In genomic region chr18:35732652-35733051, GRCh38 we compare ENCODE assay signal across 17 cellular contexts.
DNase-seq lines count a peak whose midpoint lies in the region; ATAC-seq and TF ChIP-seq lines count a peak whose summit lies in the region.
"Had no signal": no experiment of that assay in that cellular context is flagged by ENCODE, and none has a peak within 500 bp of the region (broad histone marks: within the 10 kb centered on the region; RNA-seq: fewer than 3 reads in every experiment).

No MANE protein-coding gene starts in this region.

- H2AFZ ChIP-seq in mammary epithelial cell (ENCODE audit: low read depth, low read length) = no peak overlapping the region
- H2AFZ ChIP-seq: neural progenitor cell had no signal

- dilution Hi-C loops in mammary epithelial cell (cut with HindIII; ENCODE audit: low sequenced_read_pairs) = no loop called here

- 70% methylated on average over 2 of the region's 2 CpGs for WGBS in mammary epithelial cell (ENCODE audit: low coverage, missing lambda C conversion rate)
- WGBS in heart right ventricle, 2 donors = 62 to 64% methylated on average over 2 of the region's 2 CpGs

- no peak for TF ChIP-seq CTCF in breast epithelium (IDR thresholded peaks at IDR 0.05)
- TF ChIP-seq CTCF in mammary epithelial cell (conservative IDR thresholded peaks at IDR 0.05 in 1 of 2, IDR thresholded peaks at IDR 0.05 in 1 of 2; ENCODE audit: extremely low read depth in 1 of 2, insufficient read depth in 1 of 2, low read depth in 1 of 2, low read length in 2 of 2) = no peak
- no peak for TF ChIP-seq CTCF in astrocyte of the cerebellum (IDR thresholded peaks at IDR 0.05; ENCODE audit: low read depth, low read length, missing control alignments)
- no peak for TF ChIP-seq CTCF in heart right ventricle (IDR thresholded peaks at IDR 0.05)

- no TSS peak for BruUV-seq in mammary epithelial cell (replicated peaks; lab: Mats Ljungman, UMichigan)

- CTCF ChIA-PET in mammary epithelial cell (lab: Charles Lee; ENCODE audit: low non-redundant PET) = no interaction called here

- H3K79me2 ChIP-seq in mammary epithelial cell (ENCODE audit: insufficient read depth, low read length) = no peaks in the 10 kb centered on the region

- H3K9me3 ChIP-seq in breast epithelium (no peaks in the 10 kb centered on the region), mammary epithelial cell (replicated peaks; ENCODE audit: insufficient read depth, low read length) (peaks cover 5% of the 10 kb centered on the region), heart right ventricle (peaks cover 0 to 27% (median 8%) of the 10 kb centered on the region in 11 donors)
- H3K9me3 ChIP-seq: lower lobe of right lung, vagina had no signal

- intact Hi-C loops in breast epithelium (cut with DNase I; ENCODE audit: low total_unique reads) = no loop called here
- intact Hi-C loops in mammary epithelial cell (cut with micrococcal nuclease) = no loop called here
- intact Hi-C loops in heart right ventricle (cut with DNase I) = loop anchor here in 2 of 10 donors (10.0 kb wide), 2 partner anchors 328 to 338 kb away; no protein-coding TSS in a partner anchor

- TF ChIP-seq POLR2A in breast epithelium (IDR thresholded peaks at IDR 0.05) = no peak

- ATAC-seq in heart right ventricle (peak in 7 of 8 donors; percentile 43 to 64 (median 47)), HG03442 (IDR thresholded peaks at IDR 0.05; ENCODE audit: unreplicated experiment) (no peak)

- in situ Hi-C loops in mammary epithelial cell (cut with MboI; ENCODE audit: low sequenced_read_pairs in 2 of 2) (loop anchor here in 1 of 2 donors (25.0 kb wide), 1 partner anchor 345 kb away; the partner anchor contains the start of gene ZNF396), astrocyte of the cerebellum (cut with HindIII; ENCODE audit: low sequenced_read_pairs) (no loop called here)

- no peaks in the 10 kb centered on the region for H3K36me3 ChIP-seq in breast epithelium
- no peaks in the 10 kb centered on the region for H3K36me3 ChIP-seq in mammary epithelial cell (ENCODE audit: insufficient read depth, low read length)
- H3K36me3 ChIP-seq in heart right ventricle = no peaks in the 10 kb centered on the region
- H3K36me3 ChIP-seq: lower lobe of right lung, neural progenitor cell, vagina had no signal

- H3K4me3 ChIP-seq in breast epithelium (no peak overlapping the region), mammary epithelial cell (replicated peaks in 1 of 3; ENCODE audit: insufficient read depth in 1 of 3, low read depth in 2 of 3, low read length in 3 of 3) (no peak overlapping the region), astrocyte of the cerebellum (ENCODE audit: low read depth, low read length) (no peak overlapping the region), heart right ventricle (no peak overlapping the region)
- H3K4me3 ChIP-seq: lower lobe of right lung, neural progenitor cell, vagina had no signal

- H4K20me1 ChIP-seq in mammary epithelial cell (ENCODE audit: insufficient read depth, low read length) = no peaks in the 10 kb centered on the region

- no peak overlapping the region for H3K9ac ChIP-seq in mammary epithelial cell (ENCODE audit: insufficient read depth, low read length)
- H3K9ac ChIP-seq: neural progenitor cell had no signal

- H3K27me3 ChIP-seq in breast epithelium (no peaks in the 10 kb centered on the region), mammary epithelial cell (ENCODE audit: insufficient read depth, low read length) (no peaks in the 10 kb centered on the region), heart right ventricle (no peaks in the 10 kb centered on the region)
- H3K27me3 ChIP-seq: neural progenitor cell, vagina had no signal

- H3K4me1 ChIP-seq in breast epithelium (no peaks in the 10 kb centered on the region), mammary epithelial cell (ENCODE audit: insufficient read depth, low read length) (no peaks in the 10 kb centered on the region), heart right ventricle (peaks cover 0 to 41% (median 11%) of the 10 kb centered on the region in 9 donors)
- H3K4me1 ChIP-seq: lower lobe of right lung, neural progenitor cell, vagina had no signal

- H3K4me2 ChIP-seq in mammary epithelial cell (ENCODE audit: insufficient read depth, low read depth, low read length) = no peak overlapping the region
- H3K4me2 ChIP-seq: neural progenitor cell had no signal

- H3K27ac ChIP-seq in breast epithelium = peak overlapping the region; percentile 10 to 52
- no peak overlapping the region for H3K27ac ChIP-seq in mammary epithelial cell (ENCODE audit: insufficient read depth, low read depth, low read length)
- peak overlapping the region in 9 of 10 donors; percentile 17 to 87 (median 48) for H3K27ac ChIP-seq in heart right ventricle
- H3K27ac ChIP-seq: HL-60, neural progenitor cell, vagina had no signal

- no peak for DNase-seq in breast epithelium (ENCODE audit: low spot score in 2 of 2)
- no peak for DNase-seq in mammary epithelial cell
- peak; percentile 70 for DNase-seq in astrocyte of the cerebellum (ENCODE audit: low read depth)
- no peak for DNase-seq in heart right ventricle
- DNase-seq in stromal cell of bone marrow (ENCODE audit: low read depth) = peak; percentile 73
- no peak for DNase-seq in GM19240 (ENCODE audit: insufficient read length, low spot score)
- DNase-seq in NK-92 (lab: John Stamatoyannopoulos, UW; ENCODE audit: unreplicated experiment) = no peak
- DNase-seq: activated CD4-positive, alpha-beta T cell treated with anti-CD3 and anti-CD28 coated beads for 4 hours; activated T-cell treated with anti-CD3 and anti-CD28 coated beads for 4 hours; lower lobe of right lung; NCI-H1694; NCI-H82; stimulated activated naive CD4-positive, alpha-beta T cell treated with Interleukin-2 at 50 U/mL for 16 hours had no signal

Comparison
In these comparisons a context has a peak if more than half of its experiments do, and no peak if none do; other contexts are left out.
1. DNase-seq: peak in astrocyte of the cerebellum (single experiment) and stromal cell of bone marrow (single experiment); none in breast epithelium (0 of 2), mammary epithelial cell (single experiment), heart right ventricle (0 of 2), GM19240 (single experiment) and NK-92 (single experiment).